ENCODE assay signal across 8 cellular contexts in genomic region chr22:43739851-43740250, GRCh38.
"Had no signal": no experiment of that assay in that cellular context is flagged by ENCODE, and none has a peak within 500 bp of the region (broad histone marks: within the 10 kb centered on the region; RNA-seq: fewer than 3 reads in every experiment).

No MANE protein-coding gene starts in this region.

- H3K4me1 ChIP-seq: HAP-1 had no signal

- H3K36me3 ChIP-seq: HAP-1 had no signal

- H3K27ac ChIP-seq: GM23248, HL-60 had no signal

- H3K4me3 ChIP-seq: GM23248, HAP-1 had no signal

- DNase-seq: GM23248, GOT3, H7, HFFc6 had no signal

- ATAC-seq: HCT116, HepG2 had no signal

- H3K9me3 ChIP-seq: HAP-1 had no signal
